In the genomic region with DNA sequence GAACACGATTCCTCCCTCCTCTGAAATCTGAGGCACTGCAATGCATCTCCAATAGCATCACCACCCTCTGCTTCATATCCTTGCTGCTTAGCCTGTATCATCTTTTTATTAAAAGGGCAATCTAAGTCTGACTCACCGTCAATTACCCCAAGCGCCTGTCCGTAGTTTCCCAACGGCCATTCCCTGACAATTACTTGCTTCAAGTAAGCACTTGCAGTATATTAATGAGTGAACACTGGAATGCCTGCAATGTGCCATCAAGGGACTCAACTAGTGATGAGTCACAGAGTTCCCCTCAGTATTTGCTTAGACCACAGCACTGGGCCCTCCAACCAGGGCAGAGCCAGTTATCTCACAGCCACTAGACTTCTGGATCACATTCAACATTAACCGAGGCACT, we compare ENCODE assay signal across 1 cellular context.
TF ChIP-seq lines count a peak whose summit lies in the region.

No MANE protein-coding gene starts in this region.

TF ChIP-seq in HEK293, 187 proteins besides CTCF, POLR2A, EP300 and RAD21 (continued from another document):
- TF ChIP-seq, protein P1, sequence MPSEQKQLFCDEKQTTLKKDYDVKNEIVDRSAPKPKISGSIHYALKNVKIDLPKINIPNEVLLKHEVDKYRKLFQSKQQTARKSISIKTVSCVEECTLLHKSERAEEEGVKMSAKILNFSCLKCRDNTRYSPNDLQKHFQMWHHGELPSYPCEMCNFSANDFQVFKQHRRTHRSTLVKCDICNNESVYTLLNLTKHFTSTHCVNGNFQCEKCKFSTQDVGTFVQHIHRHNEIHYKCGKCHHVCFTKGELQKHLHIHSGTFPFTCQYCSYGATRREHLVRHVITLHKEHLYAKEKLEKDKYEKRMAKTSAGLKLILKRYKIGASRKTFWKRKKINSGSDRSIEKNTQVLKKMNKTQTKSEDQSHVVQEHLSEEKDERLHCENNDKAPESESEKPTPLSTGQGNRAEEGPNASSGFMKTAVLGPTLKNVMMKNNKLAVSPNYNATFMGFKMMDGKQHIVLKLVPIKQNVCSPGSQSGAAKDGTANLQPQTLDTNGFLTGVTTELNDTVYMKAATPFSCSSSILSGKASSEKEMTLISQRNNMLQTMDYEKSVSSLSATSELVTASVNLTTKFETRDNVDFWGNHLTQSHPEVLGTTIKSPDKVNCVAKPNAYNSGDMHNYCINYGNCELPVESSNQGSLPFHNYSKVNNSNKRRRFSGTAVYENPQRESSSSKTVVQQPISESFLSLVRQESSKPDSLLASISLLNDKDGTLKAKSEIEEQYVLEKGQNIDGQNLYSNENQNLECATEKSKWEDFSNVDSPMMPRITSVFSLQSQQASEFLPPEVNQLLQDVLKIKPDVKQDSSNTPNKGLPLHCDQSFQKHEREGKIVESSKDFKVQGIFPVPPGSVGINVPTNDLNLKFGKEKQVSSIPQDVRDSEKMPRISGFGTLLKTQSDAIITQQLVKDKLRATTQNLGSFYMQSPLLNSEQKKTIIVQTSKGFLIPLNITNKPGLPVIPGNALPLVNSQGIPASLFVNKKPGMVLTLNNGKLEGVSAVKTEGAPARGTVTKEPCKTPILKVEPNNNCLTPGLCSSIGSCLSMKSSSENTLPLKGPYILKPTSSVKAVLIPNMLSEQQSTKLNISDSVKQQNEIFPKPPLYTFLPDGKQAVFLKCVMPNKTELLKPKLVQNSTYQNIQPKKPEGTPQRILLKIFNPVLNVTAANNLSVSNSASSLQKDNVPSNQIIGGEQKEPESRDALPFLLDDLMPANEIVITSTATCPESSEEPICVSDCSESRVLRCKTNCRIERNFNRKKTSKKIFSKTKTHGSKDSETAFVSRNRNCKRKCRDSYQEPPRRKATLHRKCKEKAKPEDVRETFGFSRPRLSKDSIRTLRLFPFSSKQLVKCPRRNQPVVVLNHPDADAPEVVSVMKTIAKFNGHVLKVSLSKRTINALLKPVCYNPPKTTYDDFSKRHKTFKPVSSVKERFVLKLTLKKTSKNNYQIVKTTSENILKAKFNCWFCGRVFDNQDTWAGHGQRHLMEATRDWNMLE (tag by site-specific recombination; conservative IDR thresholded peaks at IDR 0.05; ENCODE audit: low read depth), result 0 out of 2 replicates have a peak, but pooled peaks have one; percentile 30
- TF ChIP-seq ZSCAN16 (tag by site-specific recombination; IDR thresholded peaks at IDR 0.05), result no peak
- TF ChIP-seq GLIS1 (tag by site-specific recombination; IDR thresholded peaks at IDR 0.05), result peak; percentile 49
- TF ChIP-seq, protein P2, sequence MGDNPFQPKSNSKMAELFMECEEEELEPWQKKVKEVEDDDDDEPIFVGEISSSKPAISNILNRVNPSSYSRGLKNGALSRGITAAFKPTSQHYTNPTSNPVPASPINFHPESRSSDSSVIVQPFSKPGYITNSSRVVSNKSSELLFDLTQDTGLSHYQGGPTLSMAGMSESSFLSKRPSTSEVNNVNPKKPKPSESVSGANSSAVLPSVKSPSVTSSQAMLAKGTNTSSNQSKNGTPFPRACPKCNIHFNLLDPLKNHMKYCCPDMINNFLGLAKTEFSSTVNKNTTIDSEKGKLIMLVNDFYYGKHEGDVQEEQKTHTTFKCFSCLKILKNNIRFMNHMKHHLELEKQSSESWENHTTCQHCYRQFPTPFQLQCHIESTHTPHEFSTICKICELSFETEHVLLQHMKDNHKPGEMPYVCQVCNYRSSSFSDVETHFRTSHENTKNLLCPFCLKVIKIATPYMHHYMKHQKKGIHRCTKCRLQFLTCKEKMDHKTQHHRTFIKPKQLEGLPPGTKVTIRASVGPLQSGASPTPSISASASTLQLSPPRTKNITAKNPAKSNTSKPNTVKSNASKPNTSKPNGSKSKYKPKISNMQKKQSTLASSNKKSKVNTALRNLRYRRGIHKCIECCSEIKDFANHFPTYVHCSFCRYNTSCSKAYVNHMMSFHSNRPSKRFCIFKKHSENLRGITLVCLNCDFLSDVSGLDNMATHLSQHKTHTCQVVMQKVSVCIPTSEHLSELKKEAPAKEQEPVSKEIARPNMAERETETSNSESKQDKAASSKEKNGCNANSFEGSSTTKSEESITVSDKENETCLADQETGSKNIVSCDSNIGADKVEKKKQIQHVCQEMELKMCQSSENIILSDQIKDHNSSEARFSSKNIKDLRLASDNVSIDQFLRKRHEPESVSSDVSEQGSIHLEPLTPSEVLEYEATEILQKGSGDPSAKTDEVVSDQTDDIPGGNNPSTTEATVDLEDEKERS (tag by site-specific recombination; IDR thresholded peaks at IDR 0.05), result 0 out of 2 replicates have a peak, but pooled peaks have one; percentile 36
- 0 out of 2 replicates have a peak, but pooled peaks have one; percentile 57 for TF ChIP-seq ZBTB48 (tag by site-specific recombination; IDR thresholded peaks at IDR 0.05)
- peak; percentile 47; the same call in 1 of the 2 replicates for TF ChIP-seq ZNF10 (tag by site-specific recombination; IDR thresholded peaks at IDR 0.05)
- TF ChIP-seq ZNF366 (tag by site-specific recombination; conservative IDR thresholded peaks at IDR 0.05), result peak; percentile 71
- no peak for TF ChIP-seq ZNF416 (tag by site-specific recombination; IDR thresholded peaks at IDR 0.05)
- TF ChIP-seq, protein P3, sequence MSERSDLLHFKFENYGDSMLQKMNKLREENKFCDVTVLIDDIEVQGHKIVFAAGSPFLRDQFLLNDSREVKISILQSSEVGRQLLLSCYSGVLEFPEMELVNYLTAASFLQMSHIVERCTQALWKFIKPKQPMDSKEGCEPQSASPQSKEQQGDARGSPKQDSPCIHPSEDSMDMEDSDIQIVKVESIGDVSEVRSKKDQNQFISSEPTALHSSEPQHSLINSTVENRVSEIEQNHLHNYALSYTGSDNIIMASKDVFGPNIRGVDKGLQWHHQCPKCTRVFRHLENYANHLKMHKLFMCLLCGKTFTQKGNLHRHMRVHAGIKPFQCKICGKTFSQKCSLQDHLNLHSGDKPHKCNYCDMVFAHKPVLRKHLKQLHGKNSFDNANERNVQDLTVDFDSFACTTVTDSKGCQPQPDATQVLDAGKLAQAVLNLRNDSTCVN (tag by site-specific recombination; optimal IDR thresholded peaks at IDR 0.05), result no peak
- no peak for TF ChIP-seq ZNF558 (tag by site-specific recombination; IDR thresholded peaks at IDR 0.05)
- TF ChIP-seq SP7 (tag by site-specific recombination; IDR thresholded peaks at IDR 0.05), result peak; percentile 67; the same call in 1 of the 2 replicates
- 0 out of 2 replicates have a peak, but pooled peaks have one; percentile 40 for TF ChIP-seq ZNF24 (tag by site-specific recombination; IDR thresholded peaks at IDR 0.05)
- TF ChIP-seq ZNF184 (tag by site-specific recombination; IDR thresholded peaks at IDR 0.05), result peak; percentile 67; the same call in 1 of the 2 replicates
- TF ChIP-seq SCRT1 (tag by site-specific recombination; IDR thresholded peaks at IDR 0.05; ENCODE audit: borderline replicate concordance), result peak; percentile 66; the same call in 1 of the 2 replicates
- TF ChIP-seq, protein P4, sequence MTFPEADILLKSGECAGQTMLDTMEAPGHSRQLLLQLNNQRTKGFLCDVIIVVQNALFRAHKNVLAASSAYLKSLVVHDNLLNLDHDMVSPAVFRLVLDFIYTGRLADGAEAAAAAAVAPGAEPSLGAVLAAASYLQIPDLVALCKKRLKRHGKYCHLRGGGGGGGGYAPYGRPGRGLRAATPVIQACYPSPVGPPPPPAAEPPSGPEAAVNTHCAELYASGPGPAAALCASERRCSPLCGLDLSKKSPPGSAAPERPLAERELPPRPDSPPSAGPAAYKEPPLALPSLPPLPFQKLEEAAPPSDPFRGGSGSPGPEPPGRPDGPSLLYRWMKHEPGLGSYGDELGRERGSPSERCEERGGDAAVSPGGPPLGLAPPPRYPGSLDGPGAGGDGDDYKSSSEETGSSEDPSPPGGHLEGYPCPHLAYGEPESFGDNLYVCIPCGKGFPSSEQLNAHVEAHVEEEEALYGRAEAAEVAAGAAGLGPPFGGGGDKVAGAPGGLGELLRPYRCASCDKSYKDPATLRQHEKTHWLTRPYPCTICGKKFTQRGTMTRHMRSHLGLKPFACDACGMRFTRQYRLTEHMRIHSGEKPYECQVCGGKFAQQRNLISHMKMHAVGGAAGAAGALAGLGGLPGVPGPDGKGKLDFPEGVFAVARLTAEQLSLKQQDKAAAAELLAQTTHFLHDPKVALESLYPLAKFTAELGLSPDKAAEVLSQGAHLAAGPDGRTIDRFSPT (tag by site-specific recombination; IDR thresholded peaks at IDR 0.05), result no peak
- no peak for TF ChIP-seq ZNF610 (tag by site-specific recombination; IDR thresholded peaks at IDR 0.05; ENCODE audit: borderline replicate concordance)
- TF ChIP-seq ZNF561 (tag by site-specific recombination; IDR thresholded peaks at IDR 0.05; ENCODE audit: borderline replicate concordance), result no peak
- no peak for TF ChIP-seq ZNF529 (tag by site-specific recombination; IDR thresholded peaks at IDR 0.05; ENCODE audit: insufficient replicate concordance)
- TF ChIP-seq ZNF2 (tag by site-specific recombination; IDR thresholded peaks at IDR 0.05), result no peak
- TF ChIP-seq ZNF664 (tag by site-specific recombination; IDR thresholded peaks at IDR 0.05), result no peak
- TF ChIP-seq FEZF1 (tag by site-specific recombination; IDR thresholded peaks at IDR 0.05), result peak; percentile 80
- TF ChIP-seq ZNF341 (tag by site-specific recombination; IDR thresholded peaks at IDR 0.05; ENCODE audit: low read depth), result no peak
- TF ChIP-seq ZXDB (tag by site-specific recombination; IDR thresholded peaks at IDR 0.05), result peak; percentile 63
- TF ChIP-seq KLF8 (tag by site-specific recombination; IDR thresholded peaks at IDR 0.05), result peak; percentile 43; the same call in 1 of the 2 replicates
- TF ChIP-seq, protein P5, sequence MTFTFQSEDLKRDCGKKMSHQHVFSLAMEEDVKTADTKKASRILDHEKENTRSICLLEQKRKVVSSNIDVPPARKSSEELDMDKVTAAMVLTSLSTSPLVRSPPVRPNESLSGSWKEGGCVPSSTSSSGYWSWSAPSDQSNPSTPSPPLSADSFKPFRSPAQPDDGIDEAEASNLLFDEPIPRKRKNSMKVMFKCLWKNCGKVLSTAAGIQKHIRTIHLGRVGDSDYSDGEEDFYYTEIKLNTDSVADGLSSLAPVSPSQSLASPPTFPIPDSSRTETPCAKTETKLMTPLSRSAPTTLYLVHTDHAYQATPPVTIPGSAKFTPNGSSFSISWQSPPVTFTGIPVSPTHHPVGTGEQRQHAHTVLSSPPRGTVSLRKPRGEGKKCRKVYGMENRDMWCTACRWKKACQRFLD (tag by site-specific recombination; IDR thresholded peaks at IDR 0.05), result no peak
- TF ChIP-seq, protein P6, sequence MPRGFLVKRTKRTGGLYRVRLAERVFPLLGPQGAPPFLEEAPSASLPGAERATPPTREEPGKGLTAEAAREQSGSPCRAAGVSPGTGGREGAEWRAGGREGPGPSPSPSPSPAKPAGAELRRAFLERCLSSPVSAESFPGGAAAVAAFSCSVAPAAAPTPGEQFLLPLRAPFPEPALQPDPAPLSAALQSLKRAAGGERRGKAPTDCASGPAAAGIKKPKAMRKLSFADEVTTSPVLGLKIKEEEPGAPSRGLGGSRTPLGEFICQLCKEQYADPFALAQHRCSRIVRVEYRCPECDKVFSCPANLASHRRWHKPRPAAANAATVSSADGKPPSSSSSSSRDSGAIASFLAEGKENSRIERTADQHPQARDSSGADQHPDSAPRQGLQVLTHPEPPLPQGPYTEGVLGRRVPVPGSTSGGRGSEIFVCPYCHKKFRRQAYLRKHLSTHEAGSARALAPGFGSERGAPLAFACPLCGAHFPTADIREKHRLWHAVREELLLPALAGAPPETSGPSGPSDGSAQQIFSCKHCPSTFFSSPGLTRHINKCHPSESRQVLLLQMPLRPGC (tag by site-specific recombination; IDR thresholded peaks at IDR 0.05), result peak; percentile 51; the same call in 1 of the 2 replicates
- TF ChIP-seq PRDM1 (tag by site-specific recombination; IDR thresholded peaks at IDR 0.05), result peak; percentile 86
- no peak for TF ChIP-seq ZSCAN30 (tag by site-specific recombination; IDR thresholded peaks at IDR 0.05)
- no peak for TF ChIP-seq OSR2 (tag by site-specific recombination; IDR thresholded peaks at IDR 0.05)
- peak; percentile 90 for TF ChIP-seq ZEB2 (tag by site-specific recombination; IDR thresholded peaks at IDR 0.05)
- TF ChIP-seq SCRT2 (tag by site-specific recombination; IDR thresholded peaks at IDR 0.05), result peak; percentile 97
TF ChIP-seq in HEK293: peak in this region for 30.
